Comparison of ENCODE assay signal across 8 cellular contexts in genomic region chr22:50481440-50482106, GRCh38. TPM values are rescaled to one million over a fixed set of nuclear protein-coding genes. Genes with fewer than 3 reads are reported as not detected.
A peak's percentile ranks its signal among the peaks of the same experiment; 100 is the strongest.
DNase-seq lines count a peak whose midpoint lies in the region; ATAC-seq and TF ChIP-seq lines count a peak whose summit lies in the region.

A gene with protein sequence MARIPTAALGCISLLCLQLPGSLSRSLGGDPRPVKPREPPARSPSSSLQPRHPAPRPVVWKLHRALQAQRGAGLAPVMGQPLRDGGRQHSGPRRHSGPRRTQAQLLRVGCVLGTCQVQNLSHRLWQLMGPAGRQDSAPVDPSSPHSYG (plus strand): TSS chr22:50481543. CDS start chr22:50481848, 305 bp downstream.

- peak within 1 kb of the TSS; percentile 56 to 73 (median 64) for H3K4me3 ChIP-seq in BLaER1 treated with 17β-estradiol and CSF1 and Interleukin-3, amounts not matched to agents 10 nM and 100 nM
- H3K4me3 ChIP-seq in left ventricle myocardium inferior: peak within 1 kb of the TSS; percentile 63

- peak within 1 kb of the TSS; percentile 28 to 84 (median 59); a peak in 19 of 22 replicates for H3K27ac ChIP-seq in BLaER1 treated with 17β-estradiol and CSF1 and Interleukin-3, amounts not matched to agents 10 nM and 100 nM
- H3K27ac ChIP-seq in left ventricle myocardium inferior (replicated peaks): no peak within 1 kb of the TSS

- H4K20me1 ChIP-seq in BLaER1 treated with 17β-estradiol and CSF1 and Interleukin-3, amounts not matched to agents 10 nM and 100 nM: peaks cover 0 to 38% (median 10%) of the 10 kb centered on the region in 11 experiments; a peak in 12 of 22 replicates

- peaks cover 33 to 85% (median 77%) of the 10 kb centered on the region in 10 experiments for H3K4me1 ChIP-seq in BLaER1 treated with 17β-estradiol and CSF1 and Interleukin-3, amounts not matched to agents 10 nM and 100 nM
- peaks cover 15% of the 10 kb centered on the region for H3K4me1 ChIP-seq in left ventricle myocardium inferior

- ATAC-seq in GM21576 (IDR thresholded peaks at IDR 0.05; ENCODE audit: unreplicated experiment): no peak
- ATAC-seq in HG02642 (IDR thresholded peaks at IDR 0.05; ENCODE audit: poor library complexity, unreplicated experiment): no peak

- TF ChIP-seq CTCF in left ventricle myocardium inferior (IDR thresholded peaks at IDR 0.05; ENCODE audit: borderline replicate concordance): no peak

- H3K9ac ChIP-seq in BLaER1 treated with 17β-estradiol and CSF1 and Interleukin-3, amounts not matched to agents 10 nM and 100 nM: peak within 1 kb of the TSS; percentile 12 to 87 (median 73)

- peak; percentile 67 for DNase-seq in NCI-H69 (lab: John Stamatoyannopoulos, UW)
- peak; percentile 67 for DNase-seq in activated gamma-delta T cell treated with Interleukin-2 at 50 U/mL for 16 hours
- no peak for DNase-seq in left ventricle myocardium inferior
- peak; percentile 50 to 60 for DNase-seq in stimulated activated CD4-positive, alpha-beta T cell treated with anti-CD3 and anti-CD28 coated beads, Interleukin-15, amount 100 ng/mL, for 1 hour (ENCODE audit: low read depth in 1 of 2, low spot score in 1 of 2)
- no peak for DNase-seq in inferior parietal cortex (ENCODE audit: extremely low spot score)

- intact Hi-C loops in left ventricle myocardium inferior (cut with micrococcal nuclease): no loop called here

- no peaks in the 10 kb centered on the region; a peak in 3 of 22 replicates for H3K9me3 ChIP-seq in BLaER1 treated with 17β-estradiol and CSF1 and Interleukin-3, amounts not matched to agents 10 nM and 100 nM (replicated peaks in 1 of 11)
- no peaks in the 10 kb centered on the region for H3K9me3 ChIP-seq in left ventricle myocardium inferior (replicated peaks)

- H3K27me3 ChIP-seq in BLaER1 treated with 17β-estradiol and CSF1 and Interleukin-3, amounts not matched to agents 10 nM and 100 nM: peaks cover 23 to 49% (median 35%) of the 10 kb centered on the region in 11 experiments
- H3K27me3 ChIP-seq in left ventricle myocardium inferior (ENCODE audit: low read depth): peaks cover 85% of the 10 kb centered on the region

- peak within 1 kb of the TSS; percentile 85 to 99 (median 93) for H3K4me2 ChIP-seq in BLaER1 treated with 17β-estradiol and CSF1 and Interleukin-3, amounts not matched to agents 10 nM and 100 nM

- no peaks in the 10 kb centered on the region for H3K36me3 ChIP-seq in BLaER1 treated with 17β-estradiol and CSF1 and Interleukin-3, amounts not matched to agents 10 nM and 100 nM
- H3K36me3 ChIP-seq in left ventricle myocardium inferior: no peaks in the 10 kb centered on the region

RNA-seq across cellular contexts. Expression of the gene that starts here (rescaled TPM):
- total RNA-seq in left ventricle myocardium inferior: not detected

Comparison
In these comparisons a context has a peak if more than half of its experiments do, and no peak if none do; other contexts are left out.
1. DNase-seq: peak in NCI-H69 (single experiment), activated gamma-delta T cell treated with Interleukin-2 at 50 U/mL for 16 hours (single experiment) and stimulated activated CD4-positive, alpha-beta T cell treated with anti-CD3 and anti-CD28 coated beads, Interleukin-15, amount 100 ng/mL, for 1 hour (2 of 2); none in left ventricle myocardium inferior (single experiment) and inferior parietal cortex (single experiment).